1 cellular context compared by ENCODE assay signal in genomic region chr22:36447634-36448033, GRCh38.
TF ChIP-seq lines count a peak whose summit lies in the region.

No MANE protein-coding gene starts in this region.

TF ChIP-seq in GM12878, 131 proteins besides CTCF, POLR2A, EP300 and RAD21:
- TF ChIP-seq IKZF1 (conservative IDR thresholded peaks at IDR 0.05) (no peak), SPI1 (IDR thresholded peaks at IDR 0.05; ENCODE audit: borderline replicate concordance, insufficient read depth, low read depth, low read length) (peak; percentile 45; the same call in 1 of the 2 replicates)
